In the genomic region with DNA sequence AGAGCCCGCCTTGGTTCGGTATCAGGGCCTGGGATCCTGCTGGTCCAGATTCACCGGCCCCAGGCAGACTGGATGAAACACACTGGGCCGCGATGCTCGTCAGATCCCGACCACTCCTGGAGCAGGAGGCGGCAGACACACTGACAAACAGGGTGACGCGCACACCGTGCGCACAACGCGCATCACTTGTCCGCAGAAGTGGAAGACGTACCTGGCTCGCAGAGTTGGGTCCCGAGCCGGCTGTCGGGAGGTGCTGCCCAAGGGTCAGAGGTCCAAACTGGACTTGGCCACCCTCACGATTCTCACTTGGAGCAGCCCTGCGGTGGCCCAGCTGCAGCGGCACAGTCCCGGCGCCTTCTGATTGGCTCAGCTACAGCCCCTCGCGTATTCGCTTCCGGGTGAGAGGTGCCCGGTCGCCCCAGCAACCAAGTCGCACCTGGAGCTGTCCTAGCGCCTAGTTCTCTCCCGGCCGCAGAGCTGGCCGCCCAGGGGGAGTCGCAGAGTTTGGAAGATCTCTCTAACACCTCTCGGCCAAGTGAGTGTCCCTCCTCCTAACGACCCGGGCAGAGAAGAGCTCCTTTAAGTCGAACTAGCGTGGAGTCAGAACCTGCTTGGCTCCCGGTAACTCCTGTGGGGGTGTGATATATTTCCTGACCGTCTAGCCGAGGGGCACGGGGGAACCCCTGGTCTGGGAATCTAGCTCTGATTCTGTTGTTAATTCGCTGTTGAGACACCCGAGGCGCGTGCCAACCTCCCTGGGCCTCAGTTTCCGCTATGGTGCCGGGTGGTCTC, we compare ENCODE assay signal across 8 cellular contexts. TPM values are rescaled to one million over a fixed set of nuclear protein-coding genes. Genes with fewer than 3 reads are reported as not detected.
DNase-seq lines count a peak whose midpoint lies in the region; ATAC-seq lines count a peak whose summit lies in the region.

A gene with protein sequence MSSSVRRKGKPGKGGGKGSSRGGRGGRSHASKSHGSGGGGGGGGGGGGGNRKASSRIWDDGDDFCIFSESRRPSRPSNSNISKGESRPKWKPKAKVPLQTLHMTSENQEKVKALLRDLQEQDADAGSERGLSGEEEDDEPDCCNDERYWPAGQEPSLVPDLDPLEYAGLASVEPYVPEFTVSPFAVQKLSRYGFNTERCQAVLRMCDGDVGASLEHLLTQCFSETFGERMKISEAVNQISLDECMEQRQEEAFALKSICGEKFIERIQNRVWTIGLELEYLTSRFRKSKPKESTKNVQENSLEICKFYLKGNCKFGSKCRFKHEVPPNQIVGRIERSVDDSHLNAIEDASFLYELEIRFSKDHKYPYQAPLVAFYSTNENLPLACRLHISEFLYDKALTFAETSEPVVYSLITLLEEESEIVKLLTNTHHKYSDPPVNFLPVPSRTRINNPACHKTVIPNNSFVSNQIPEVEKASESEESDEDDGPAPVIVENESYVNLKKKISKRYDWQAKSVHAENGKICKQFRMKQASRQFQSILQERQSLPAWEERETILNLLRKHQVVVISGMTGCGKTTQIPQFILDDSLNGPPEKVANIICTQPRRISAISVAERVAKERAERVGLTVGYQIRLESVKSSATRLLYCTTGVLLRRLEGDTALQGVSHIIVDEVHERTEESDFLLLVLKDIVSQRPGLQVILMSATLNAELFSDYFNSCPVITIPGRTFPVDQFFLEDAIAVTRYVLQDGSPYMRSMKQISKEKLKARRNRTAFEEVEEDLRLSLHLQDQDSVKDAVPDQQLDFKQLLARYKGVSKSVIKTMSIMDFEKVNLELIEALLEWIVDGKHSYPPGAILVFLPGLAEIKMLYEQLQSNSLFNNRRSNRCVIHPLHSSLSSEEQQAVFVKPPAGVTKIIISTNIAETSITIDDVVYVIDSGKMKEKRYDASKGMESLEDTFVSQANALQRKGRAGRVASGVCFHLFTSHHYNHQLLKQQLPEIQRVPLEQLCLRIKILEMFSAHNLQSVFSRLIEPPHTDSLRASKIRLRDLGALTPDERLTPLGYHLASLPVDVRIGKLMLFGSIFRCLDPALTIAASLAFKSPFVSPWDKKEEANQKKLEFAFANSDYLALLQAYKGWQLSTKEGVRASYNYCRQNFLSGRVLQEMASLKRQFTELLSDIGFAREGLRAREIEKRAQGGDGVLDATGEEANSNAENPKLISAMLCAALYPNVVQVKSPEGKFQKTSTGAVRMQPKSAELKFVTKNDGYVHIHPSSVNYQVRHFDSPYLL (N-terminal part only) (minus strand): TSS at position 359 of the 792 bp plus-strand sequence. CDS start 7,529 bp downstream, outside the sequence.
A gene (plus strand): TSS at position 401 of the 792 bp plus-strand sequence.

- peak within 1 kb of the TSS; percentile 89 for H3K27ac ChIP-seq in CD8-positive, alpha-beta memory T cell (ENCODE audit: low read depth, low read length)
- peak within 1 kb of the TSS; percentile 60 for H3K27ac ChIP-seq in effector memory CD4-positive, alpha-beta T cell (ENCODE audit: insufficient read depth, low read length, poor library complexity, severe bottlenecking)

- peaks cover 0 to 11% (median 2%) of the 10 kb centered on the region in 5 donors for H3K9me3 Mint-ChIP-seq in CD8-positive, alpha-beta memory T cell
- H3K9me3 Mint-ChIP-seq in activated CD8-positive, alpha-beta T cell treated with anti-CD3 and anti-CD28 coated beads, Interleukin-2, amount 10 ng/mL, durations not matched to agents 7 days and 5 days (ENCODE audit: insufficient read depth), result peaks cover 8% of the 10 kb centered on the region
- peaks cover 10% of the 10 kb centered on the region for H3K9me3 Mint-ChIP-seq in memory B cell

- H3K36me3 ChIP-seq in CD8-positive, alpha-beta memory T cell (ENCODE audit: insufficient read depth, low read length), result no peaks in the 10 kb centered on the region
- no peaks in the 10 kb centered on the region for H3K36me3 ChIP-seq in effector memory CD4-positive, alpha-beta T cell (ENCODE audit: control insufficient read depth, insufficient read depth, low read length)

- no peaks in the 10 kb centered on the region for H3K27me3 Mint-ChIP-seq in CD8-positive, alpha-beta memory T cell
- no peaks in the 10 kb centered on the region for H3K27me3 Mint-ChIP-seq in activated CD8-positive, alpha-beta T cell treated with anti-CD3 and anti-CD28 coated beads, Interleukin-2, amount 10 ng/mL, durations not matched to agents 7 days and 5 days (ENCODE audit: low read depth)
- H3K27me3 Mint-ChIP-seq in memory B cell, result no peaks in the 10 kb centered on the region

- H3K4me1 Mint-ChIP-seq in CD8-positive, alpha-beta memory T cell, result peaks cover 34 to 38% (median 34%) of the 10 kb centered on the region in 3 donors
- peaks cover 22% of the 10 kb centered on the region for H3K4me1 Mint-ChIP-seq in activated CD8-positive, alpha-beta T cell treated with anti-CD3 and anti-CD28 coated beads, Interleukin-2, amount 10 ng/mL, durations not matched to agents 7 days and 5 days (ENCODE audit: low read depth)
- H3K4me1 Mint-ChIP-seq in memory B cell, result peaks cover 15% of the 10 kb centered on the region

- peak within 1 kb of the TSS; percentile 91 to 100 (median 98) for H3K27ac Mint-ChIP-seq in CD8-positive, alpha-beta memory T cell
- peak within 1 kb of the TSS; percentile 93 for H3K27ac Mint-ChIP-seq in activated CD8-positive, alpha-beta T cell treated with anti-CD3 and anti-CD28 coated beads, Interleukin-2, amount 10 ng/mL, durations not matched to agents 7 days and 5 days
- H3K27ac Mint-ChIP-seq in memory B cell, result peak within 1 kb of the TSS; percentile 93

- peak; percentile 70 to 87 (median 77) for DNase-seq in CD8-positive, alpha-beta memory T cell
- DNase-seq in NCI-H774 (lab: John Stamatoyannopoulos, UW) (peak; percentile 82), memory B cell (ENCODE audit: low spot score in 2 of 2) (peak; percentile 61 to 73)
- peak; percentile 88 for DNase-seq in activated CD8-positive, alpha-beta T cell treated with anti-CD3 and anti-CD28 coated beads, Interleukin-2, amount 10 ng/mL, durations not matched to agents 7 days and 5 days
- DNase-seq in effector memory CD4-positive, alpha-beta T cell, result peak; percentile 48 to 75 (median 65)
- DNase-seq in stimulated activated CD4-positive, alpha-beta T cell treated with anti-CD3 and anti-CD28 coated beads, TNF-alpha, amount 100 ng/mL, for 48 hours (ENCODE audit: low read depth in 3 of 3), result peak; percentile 64 to 79 (median 67)

- H3K27me3 ChIP-seq in CD8-positive, alpha-beta memory T cell (ENCODE audit: insufficient read depth, low read length, poor library complexity, severe bottlenecking), result no peaks in the 10 kb centered on the region
- no peaks in the 10 kb centered on the region for H3K27me3 ChIP-seq in effector memory CD4-positive, alpha-beta T cell (replicated peaks; ENCODE audit: control insufficient read depth, insufficient read depth, low read length, poor library complexity, severe bottlenecking)

- peak within 1 kb of the TSS; percentile 99 for H3K4me3 ChIP-seq in CD8-positive, alpha-beta memory T cell (ENCODE audit: low read length)
- peak within 1 kb of the TSS; percentile 95 for H3K4me3 ChIP-seq in effector memory CD4-positive, alpha-beta T cell (ENCODE audit: insufficient read depth, low read depth, low read length, poor library complexity, severe bottlenecking)

- ATAC-seq in GM19452 (IDR thresholded peaks at IDR 0.05; ENCODE audit: unreplicated experiment) (peak; percentile 100), HG03571 (IDR thresholded peaks at IDR 0.05; ENCODE audit: unreplicated experiment) (peak; percentile 100), memory B cell (ENCODE audit: low read depth) (peak; percentile 97)
- ATAC-seq in activated CD8-positive, alpha-beta T cell treated with anti-CD3 and anti-CD28 coated beads, Interleukin-2, amount 10 ng/mL, durations not matched to agents 7 days and 5 days, result peak; percentile 99

- no peaks in the 10 kb centered on the region for H3K9me3 ChIP-seq in CD8-positive, alpha-beta memory T cell (ENCODE audit: low read length)
- H3K9me3 ChIP-seq in effector memory CD4-positive, alpha-beta T cell (ENCODE audit: control insufficient read depth, low read length), result no peaks in the 10 kb centered on the region

- CTCF ChIA-PET in CD8-positive, alpha-beta memory T cell (lab: Charles Lee), result interaction anchor here (1.4 kb wide), 1 partner anchor 34 kb away, joined by 5 read pairs; no protein-coding TSS in a partner anchor
- CTCF ChIA-PET in activated CD8-positive, alpha-beta T cell treated with anti-CD3 and anti-CD28 coated beads, Interleukin-2, amount 10 ng/mL, durations not matched to agents 7 days and 5 days (lab: Charles Lee), result interaction anchor here (1.9 kb wide), 1 partner anchor 71 kb away, joined by 7 read pairs; no protein-coding TSS in a partner anchor

- POLR2A ChIA-PET in CD8-positive, alpha-beta memory T cell (lab: Charles Lee), result interaction anchor here (0.9 kb wide), 1 partner anchor 125 kb away, joined by 4 read pairs; a partner anchor contains a TSS
- POLR2A ChIA-PET in activated CD8-positive, alpha-beta T cell treated with anti-CD3 and anti-CD28 coated beads, Interleukin-2, amount 10 ng/mL, durations not matched to agents 7 days and 5 days (lab: Charles Lee), result interaction anchor here (0.6 to 1.0 kb wide), 4 partner anchors 20 to 238 kb away, joined by 3 to 5 read pairs (median 3); a partner anchor contains a TSS

- H3K4me3 Mint-ChIP-seq in CD8-positive, alpha-beta memory T cell, result peak within 1 kb of the TSS; percentile 85 to 99 (median 96)
- H3K4me3 Mint-ChIP-seq in activated CD8-positive, alpha-beta T cell treated with anti-CD3 and anti-CD28 coated beads, Interleukin-2, amount 10 ng/mL, durations not matched to agents 7 days and 5 days, result peak within 1 kb of the TSS; percentile 99
- H3K4me3 Mint-ChIP-seq in memory B cell, result peak within 1 kb of the TSS; percentile 94

- peaks cover 10 to 15% (median 12%) of the 10 kb centered on the region in 3 donors for H3K36me3 Mint-ChIP-seq in CD8-positive, alpha-beta memory T cell
- peaks cover 14% of the 10 kb centered on the region for H3K36me3 Mint-ChIP-seq in activated CD8-positive, alpha-beta T cell treated with anti-CD3 and anti-CD28 coated beads, Interleukin-2, amount 10 ng/mL, durations not matched to agents 7 days and 5 days (ENCODE audit: low read depth)
- peaks cover 17% of the 10 kb centered on the region for H3K36me3 Mint-ChIP-seq in memory B cell

- H3K4me1 ChIP-seq in CD8-positive, alpha-beta memory T cell (ENCODE audit: insufficient read depth, low read length), result peaks cover 16% of the 10 kb centered on the region
- no peaks in the 10 kb centered on the region for H3K4me1 ChIP-seq in effector memory CD4-positive, alpha-beta T cell (ENCODE audit: control insufficient read depth, insufficient read depth, low read length, poor library complexity, severe bottlenecking)

RNA-seq across cellular contexts. Expression of the first gene that starts in this region (rescaled TPM):
- total RNA-seq in CD8-positive, alpha-beta memory T cell, result 10 to 100 TPM; 20.1 to 21.3 TPM
- 7.1 TPM for polyA plus RNA-seq in CD8-positive, alpha-beta memory T cell
- total RNA-seq in activated CD8-positive, alpha-beta T cell treated with anti-CD3 and anti-CD28 coated beads, Interleukin-2, amount 10 ng/mL, durations not matched to agents 7 days and 5 days, result 10 to 100 TPM; 13.4 to 15.3 TPM

RNA-seq across cellular contexts. Expression of the second gene that starts in this region (rescaled TPM):
- total RNA-seq in CD8-positive, alpha-beta memory T cell, result 10 to 100 TPM; 12.5 to 17.9 TPM
- 4.6 TPM for polyA plus RNA-seq in CD8-positive, alpha-beta memory T cell
- total RNA-seq in activated CD8-positive, alpha-beta T cell treated with anti-CD3 and anti-CD28 coated beads, Interleukin-2, amount 10 ng/mL, durations not matched to agents 7 days and 5 days, result 1 to 10 TPM; 3.3 to 3.6 TPM

Comparison
In these comparisons a context has a peak if more than half of its experiments do, and no peak if none do; other contexts are left out.
1. Peak in every context shown above with its lines: DNase-seq, ATAC-seq, H3K4me3 ChIP-seq and H3K27ac ChIP-seq.